24 cellular contexts compared by ENCODE assay signal in the genomic region with DNA sequence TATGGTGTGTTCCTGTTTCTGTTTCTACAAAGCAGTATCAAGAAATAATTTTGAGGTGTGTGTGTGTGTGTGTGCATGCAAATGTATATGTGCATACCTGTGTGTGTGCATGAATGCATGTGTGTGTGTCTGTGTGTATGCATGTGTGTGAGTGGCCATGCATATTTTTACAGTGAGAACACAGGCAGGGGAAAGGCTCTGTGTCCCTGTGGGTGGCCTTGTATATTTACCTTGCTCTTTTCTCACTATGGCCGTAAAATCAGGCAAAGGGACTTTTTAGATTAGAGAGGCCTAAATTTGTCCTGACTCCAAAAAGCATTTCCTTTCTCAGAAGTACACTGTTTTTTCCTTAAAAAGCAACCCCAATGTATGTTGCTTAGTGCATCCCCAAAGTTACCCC.
"Had no signal": no experiment of that assay in that cellular context is flagged by ENCODE, and none has a peak within 500 bp of the region (broad histone marks: within the 10 kb centered on the region; RNA-seq: fewer than 3 reads in every experiment).

No MANE protein-coding gene starts in this region.

- H3K27ac Mint-ChIP-seq: immature natural killer cell; memory B cell; naive thymus-derived CD8-positive, alpha-beta T cell; stimulated activated effector memory CD8-positive, alpha-beta T cell treated with anti-CD3 and anti-CD28 coated beads, Interleukin-12 subunit alpha, Interleukin-12 subunit beta, amount 100 ng/mL, for 72 hours; stimulated activated naive CD8-positive, alpha-beta T cell treated with anti-CD3 and anti-CD28 coated beads, Interleukin-15, Interleukin-2, amounts not matched to agents 100 ng/mL and 50 ng/mL, for 24 hours had no signal

- DNase-seq: hypothalamus; immature natural killer cell; kidney; left colon; left lung; naive thymus-derived CD8-positive, alpha-beta T cell; ovary; retina; right cardiac atrium; spleen; stimulated activated CD4-positive, alpha-beta T cell treated with anti-CD3 and anti-CD28 coated beads, Interleukin-4, amount 100 ng/mL, for 24 hours; stimulated activated naive CD4-positive, alpha-beta T cell; substantia nigra; testis; thyroid gland; transverse colon; upper lobe of left lung had no signal

- H3K4me1 ChIP-seq: left lung, prostate gland, spleen, testis, thyroid gland had no signal

- H3K36me3 ChIP-seq: left lung, ovary, prostate gland, spleen, thyroid gland, transverse colon, upper lobe of left lung, vagina had no signal

- H3K9me3 Mint-ChIP-seq: memory B cell had no signal

- H3K4me1 Mint-ChIP-seq: immature natural killer cell; memory B cell; naive thymus-derived CD8-positive, alpha-beta T cell; stimulated activated effector memory CD8-positive, alpha-beta T cell treated with anti-CD3 and anti-CD28 coated beads, Interleukin-12 subunit alpha, Interleukin-12 subunit beta, amount 100 ng/mL, for 72 hours had no signal

- H3K4me3 Mint-ChIP-seq: immature natural killer cell; memory B cell; naive thymus-derived CD8-positive, alpha-beta T cell; stimulated activated effector memory CD8-positive, alpha-beta T cell treated with anti-CD3 and anti-CD28 coated beads, Interleukin-12 subunit alpha, Interleukin-12 subunit beta, amount 100 ng/mL, for 72 hours; stimulated activated naive CD8-positive, alpha-beta T cell treated with anti-CD3 and anti-CD28 coated beads, Interleukin-15, Interleukin-2, amounts not matched to agents 100 ng/mL and 50 ng/mL, for 24 hours had no signal

- H3K9me3 ChIP-seq: ovary, prostate gland, testis, thyroid gland, transverse colon, upper lobe of left lung, vagina had no signal

- H3K27me3 Mint-ChIP-seq: memory B cell; naive thymus-derived CD8-positive, alpha-beta T cell; stimulated activated naive CD8-positive, alpha-beta T cell treated with anti-CD3 and anti-CD28 coated beads, Interleukin-15, Interleukin-2, amounts not matched to agents 100 ng/mL and 50 ng/mL, for 24 hours had no signal

- H3K36me3 Mint-ChIP-seq: immature natural killer cell; memory B cell; naive thymus-derived CD8-positive, alpha-beta T cell; stimulated activated effector memory CD8-positive, alpha-beta T cell treated with anti-CD3 and anti-CD28 coated beads, Interleukin-12 subunit alpha, Interleukin-12 subunit beta, amount 100 ng/mL, for 72 hours had no signal

- H3K27ac ChIP-seq: left lung, ovary, prostate gland, skin epidermis, spleen, testis, thyroid gland, transverse colon, vagina had no signal

- H3K4me3 ChIP-seq: left lung, lung, ovary, prostate gland, skin epidermis, spleen, testis, thyroid gland, transverse colon, upper lobe of left lung, vagina had no signal

- ATAC-seq: left colon; left lung; naive thymus-derived CD8-positive, alpha-beta T cell; right cardiac atrium; stimulated activated effector memory CD8-positive, alpha-beta T cell treated with anti-CD3 and anti-CD28 coated beads, Interleukin-12 subunit alpha, Interleukin-12 subunit beta, amount 100 ng/mL, for 72 hours had no signal

- H3K27me3 ChIP-seq: left lung, ovary, spleen, testis, thyroid gland, transverse colon, upper lobe of left lung, vagina had no signal
